ENCODE assay signal across 26 cellular contexts in genomic region chr22:48712558-48712957, GRCh38.
"Had no signal": no experiment of that assay in that cellular context is flagged by ENCODE, and none has a peak within 500 bp of the region (broad histone marks: within the 10 kb centered on the region; RNA-seq: fewer than 3 reads in every experiment).

No MANE protein-coding gene starts in this region.

- H3K9me3 Mint-ChIP-seq: activated naive CD4-positive, alpha-beta T cell treated with anti-CD3 and anti-CD28 coated beads for 36 hours had no signal

- H3K9me3 ChIP-seq: neutrophil, ovary, prostate gland, uterus had no signal

- H3K27me3 Mint-ChIP-seq: activated CD8-positive, alpha-beta memory T cell treated with anti-CD3 and anti-CD28 coated beads, Interleukin-2, amount 10 ng/mL, durations not matched to agents 7 days and 5 days; activated naive CD8-positive, alpha-beta T cell treated with anti-CD3 and anti-CD28 coated beads for 36 hours had no signal

- ATAC-seq: activated CD4-positive, alpha-beta T cell treated with anti-CD3 and anti-CD28 coated beads for 36 hours; activated CD8-positive, alpha-beta memory T cell treated with anti-CD3 and anti-CD28 coated beads, Interleukin-2, amount 10 ng/mL, durations not matched to agents 7 days and 5 days; activated CD8-positive, alpha-beta T cell treated with anti-CD3 and anti-CD28 coated beads, Interleukin-2, amount 10 ng/mL, durations not matched to agents 7 days and 5 days; activated T-cell treated with anti-CD3 and anti-CD28 coated beads, Interleukin-2, amount 50 U/mL, for 72 hours; foreskin keratinocyte; heart left ventricle; left lobe of liver; T-cell had no signal

- H3K27ac Mint-ChIP-seq: activated CD4-positive, alpha-beta T cell treated with anti-CD3 and anti-CD28 coated beads for 36 hours; activated CD8-positive, alpha-beta memory T cell treated with anti-CD3 and anti-CD28 coated beads, Interleukin-2, amount 10 ng/mL, durations not matched to agents 7 days and 5 days; activated CD8-positive, alpha-beta T cell treated with anti-CD3 and anti-CD28 coated beads, Interleukin-2, amount 10 ng/mL, durations not matched to agents 7 days and 5 days; activated naive CD4-positive, alpha-beta T cell treated with anti-CD3 and anti-CD28 coated beads for 36 hours; activated naive CD8-positive, alpha-beta T cell treated with anti-CD3 and anti-CD28 coated beads for 36 hours; activated T-cell treated with anti-CD3 and anti-CD28 coated beads, Interleukin-2, amount 50 U/mL, for 72 hours; immature natural killer cell; nephron; T-cell had no signal

- DNase-seq: activated CD4-positive, alpha-beta T cell treated with anti-CD3 and anti-CD28 coated beads for 36 hours; activated CD4-positive, CD25-positive, alpha-beta regulatory T cell; activated CD8-positive, alpha-beta memory T cell treated with anti-CD3 and anti-CD28 coated beads, Interleukin-2, amount 10 ng/mL, durations not matched to agents 7 days and 5 days; activated CD8-positive, alpha-beta T cell treated with anti-CD3 and anti-CD28 coated beads, Interleukin-2, amount 10 ng/mL, durations not matched to agents 7 days and 5 days; activated naive CD4-positive, alpha-beta T cell treated with anti-CD3 and anti-CD28 coated beads for 36 hours; activated naive CD8-positive, alpha-beta T cell treated with anti-CD3 and anti-CD28 coated beads for 36 hours; activated T-cell treated with anti-CD3 and anti-CD28 coated beads, Interleukin-2, amount 50 U/mL, for 72 hours; brain microvascular endothelial cell; caudate nucleus; foreskin keratinocyte; hypothalamus; immature natural killer cell; mammary epithelial cell; retina; stimulated activated naive CD4-positive, alpha-beta T cell; T-cell; trophoblast cell; uterus had no signal

- H3K36me3 ChIP-seq: brain microvascular endothelial cell, esophagus muscularis mucosa, heart left ventricle, neutrophil, ovary, prostate gland, uterus had no signal

- H3K27me3 ChIP-seq: brain microvascular endothelial cell, foreskin keratinocyte, heart left ventricle, neutrophil, ovary, uterus had no signal

- H3K4me3 ChIP-seq: esophagus muscularis mucosa, heart left ventricle, ovary, prostate gland, thoracic aorta, uterus had no signal

- H3K4me1 ChIP-seq: esophagus muscularis mucosa, foreskin keratinocyte, heart left ventricle, prostate gland, uterus had no signal

- H3K4me1 Mint-ChIP-seq: activated CD4-positive, alpha-beta T cell treated with anti-CD3 and anti-CD28 coated beads for 36 hours; activated CD8-positive, alpha-beta memory T cell treated with anti-CD3 and anti-CD28 coated beads, Interleukin-2, amount 10 ng/mL, durations not matched to agents 7 days and 5 days; activated naive CD8-positive, alpha-beta T cell treated with anti-CD3 and anti-CD28 coated beads for 36 hours; immature natural killer cell; T-cell had no signal

- H3K27ac ChIP-seq: brain microvascular endothelial cell, esophagus muscularis mucosa, foreskin keratinocyte, heart left ventricle, neutrophil, ovary, prostate gland, thoracic aorta, uterus had no signal

- H3K4me3 Mint-ChIP-seq: activated CD4-positive, alpha-beta T cell treated with anti-CD3 and anti-CD28 coated beads for 36 hours; activated CD8-positive, alpha-beta memory T cell treated with anti-CD3 and anti-CD28 coated beads, Interleukin-2, amount 10 ng/mL, durations not matched to agents 7 days and 5 days; activated CD8-positive, alpha-beta T cell treated with anti-CD3 and anti-CD28 coated beads, Interleukin-2, amount 10 ng/mL, durations not matched to agents 7 days and 5 days; activated naive CD4-positive, alpha-beta T cell treated with anti-CD3 and anti-CD28 coated beads for 36 hours; activated naive CD8-positive, alpha-beta T cell treated with anti-CD3 and anti-CD28 coated beads for 36 hours; activated T-cell treated with anti-CD3 and anti-CD28 coated beads, Interleukin-2, amount 50 U/mL, for 72 hours; immature natural killer cell; nephron; T-cell had no signal

- H3K36me3 Mint-ChIP-seq: immature natural killer cell, T-cell had no signal
